6 cellular contexts compared by ENCODE assay signal in the genomic region with DNA sequence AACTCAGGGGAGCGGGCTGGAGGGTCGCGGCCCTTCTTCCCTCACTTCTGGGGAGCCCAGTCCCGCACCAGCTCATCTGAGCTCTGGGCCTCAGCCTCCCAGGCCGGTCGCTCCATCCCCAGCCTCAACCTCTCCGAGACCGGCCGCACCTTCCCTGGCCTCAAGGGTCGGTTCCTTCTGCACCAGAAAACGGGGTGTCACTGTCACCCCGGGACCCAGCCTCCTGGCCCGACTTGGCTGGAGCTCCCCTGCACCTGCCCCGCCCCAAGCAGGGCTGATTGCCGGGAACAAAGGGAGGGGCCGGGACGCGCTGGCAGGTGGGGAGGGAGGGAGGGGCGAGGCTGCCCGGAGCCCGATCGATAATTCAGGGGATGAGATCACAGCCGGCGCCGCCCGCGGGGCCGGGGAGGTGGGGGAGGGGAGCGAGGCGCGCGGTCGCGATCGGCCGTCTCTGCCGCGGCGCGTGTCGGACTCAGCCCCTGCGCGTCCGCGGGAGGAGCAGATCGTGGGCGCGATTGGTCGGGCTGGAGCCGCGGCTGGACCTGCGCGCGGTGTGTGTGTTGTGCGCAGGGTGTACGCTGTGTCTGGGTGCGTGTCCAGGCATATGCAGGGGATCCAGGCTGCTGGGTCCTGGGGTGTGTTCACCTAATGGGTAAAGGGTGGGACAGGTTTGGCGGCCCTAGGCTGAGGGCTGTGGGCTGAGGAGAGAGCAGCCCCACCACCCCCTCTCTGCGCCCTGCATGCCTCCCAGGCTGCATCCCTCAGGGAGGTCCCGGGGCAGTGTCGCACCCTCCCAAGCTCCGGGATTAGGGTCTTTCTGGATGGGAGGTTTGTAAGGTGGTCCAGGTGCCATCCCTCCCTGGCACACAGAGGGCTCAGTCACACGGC. TPM values are rescaled to one million over a fixed set of nuclear protein-coding genes. Genes with fewer than 3 reads are reported as not detected.
A peak's percentile ranks its signal among the peaks of the same experiment; 100 is the strongest.
DNase-seq lines count a peak whose midpoint lies in the region; ATAC-seq and TF ChIP-seq lines count a peak whose summit lies in the region.

No MANE protein-coding gene starts in this region.

- ATAC-seq in omental fat pad (ENCODE audit: low FRiP score) = peak; percentile 33
- no peak for ATAC-seq in GM18870 (IDR thresholded peaks at IDR 0.05; ENCODE audit: unreplicated experiment)

- no peak for TF ChIP-seq CTCF in omental fat pad (IDR thresholded peaks at IDR 0.05)

- DNase-seq in NCI-H2171 (lab: John Stamatoyannopoulos, UW) (peak; percentile 84), cerebellum (ENCODE audit: low spot score) (peak; percentile 53), omental fat pad (ENCODE audit: low spot score) (no peak), foreskin melanocyte (no peak), HK-2 (ENCODE audit: unreplicated experiment) (no peak)

RNA-seq across cellular contexts. Expression of a gene that starts 1.1 kb away (rescaled TPM):
- 7.3 TPM for total RNA-seq in cerebellum
- total RNA-seq in omental fat pad = 10 to 100 TPM; 11.7 to 27.1 (median 18.8) TPM

RNA-seq across cellular contexts. Expression of a gene that starts 34.4 kb away (rescaled TPM):
- total RNA-seq in cerebellum (2.7 TPM), omental fat pad (under 1 TPM in 1 of 4 donors, not detected in 3; 0.69 TPM)

RNA-seq across cellular contexts. Expression of a gene that starts 45.4 kb away (rescaled TPM):
- total RNA-seq in cerebellum (12.8 TPM), omental fat pad (10 to 100 TPM; 45.5 to 61.2 (median 46.1) TPM)

RNA-seq across cellular contexts. Expression of a gene that starts 53.0 kb away (rescaled TPM):
- total RNA-seq in cerebellum = 7.5 TPM
- total RNA-seq in omental fat pad = 1 to 10 TPM in 3 of 4 donors, under 1 TPM in 1; 0.19 to 9.6 (median 1.8) TPM

Comparison
In these comparisons a context has a peak if more than half of its experiments do, and no peak if none do; other contexts are left out.
1. DNase-seq: peak in NCI-H2171 (single experiment) and cerebellum (single experiment); none in omental fat pad (single experiment), foreskin melanocyte (single experiment) and HK-2 (single experiment).